Comparison of ENCODE assay signal across 17 cellular contexts in genomic region chr11:92739020-92739419, GRCh38.
DNase-seq lines count a peak whose midpoint lies in the region; ATAC-seq, FAIRE-seq and TF ChIP-seq lines count a peak whose summit lies in the region.
"Had no signal": no experiment of that assay in that cellular context is flagged by ENCODE, and none has a peak within 500 bp of the region (broad histone marks: within the 10 kb centered on the region; RNA-seq: fewer than 3 reads in every experiment).

No MANE protein-coding gene starts in this region.

- FAIRE-seq in HepG2 (lab: Jason Lieb, UNC) (no peak), H54 (lab: Jason Lieb, UNC) (no peak)

- no peak for TF ChIP-seq CTCF in HepG2 (CRISPR knock-in tag; IDR thresholded peaks at IDR 0.05)
- TF ChIP-seq CTCF in right lobe of liver (IDR thresholded peaks at IDR 0.05), result no peak
- no peak for TF ChIP-seq CTCF in brain (conservative IDR thresholded peaks at IDR 0.05)
- TF ChIP-seq CTCF in gastroesophageal sphincter (IDR thresholded peaks at IDR 0.05), result no peak

- H3K4me3 ChIP-seq in HepG2 (replicated peaks in 1 of 3; ENCODE audit: insufficient read depth in 1 of 3, low read depth in 2 of 3, low read length in 3 of 3), result no peak overlapping the region
- no peak overlapping the region for H3K4me3 ChIP-seq in right lobe of liver
- H3K4me3 ChIP-seq in gastroesophageal sphincter, result no peak overlapping the region
- H3K4me3 ChIP-seq in H7 (ENCODE audit: insufficient read depth, low read depth, low read length), result no peak overlapping the region
- H3K4me3 ChIP-seq: lung, uterus had no signal

- H3K79me2 ChIP-seq in HepG2 (ENCODE audit: insufficient read depth, low read length), result no peaks in the 10 kb centered on the region

- no peaks in the 10 kb centered on the region for H3K9me3 Mint-ChIP-seq in brain
- H3K9me3 Mint-ChIP-seq: activated naive CD4-positive, alpha-beta T cell treated with anti-CD3 and anti-CD28 coated beads for 36 hours had no signal

- no peaks in the 10 kb centered on the region for H3K36me3 Mint-ChIP-seq in brain

- H3K4me1 ChIP-seq in HepG2 (ENCODE audit: insufficient read depth, low read length) (no peaks in the 10 kb centered on the region), right lobe of liver (no peaks in the 10 kb centered on the region), gastroesophageal sphincter (peaks cover 0 to 22% (median 0%) of the 10 kb centered on the region in 3 donors)
- H3K4me1 ChIP-seq: Caco-2, uterus had no signal

- intact Hi-C loops in HepG2 (cut with micrococcal nuclease; ENCODE audit: unreplicated experiment), result loop anchor here (5.0 kb wide), 1 partner anchor 148 kb away; no protein-coding TSS in a partner anchor
- intact Hi-C loops in right lobe of liver (cut with DNase I), result no loop called here

- H4K20me1 ChIP-seq in HepG2 (ENCODE audit: insufficient read depth, low read length), result no peaks in the 10 kb centered on the region

- TF ChIP-seq POLR2A in HepG2 (IDR thresholded peaks at IDR 0.05; ENCODE audit: insufficient read depth in 1 of 2, low read depth in 2 of 2, low read length in 2 of 2) (no peak), right lobe of liver (IDR thresholded peaks at IDR 0.05) (no peak), gastroesophageal sphincter (IDR thresholded peaks at IDR 0.05) (no peak), H54 (IDR thresholded peaks at IDR 0.05; ENCODE audit: low read depth, low read length) (no peak)

- H3K36me3 ChIP-seq in HepG2 (replicated peaks in 1 of 2; ENCODE audit: control insufficient read depth in 1 of 2, insufficient read depth in 2 of 2, low read length in 2 of 2) (no peaks in the 10 kb centered on the region), right lobe of liver (no peaks in the 10 kb centered on the region), gastroesophageal sphincter (no peaks in the 10 kb centered on the region), H7 (replicated peaks; ENCODE audit: control insufficient read depth, insufficient read depth, low read length) (no peaks in the 10 kb centered on the region)
- H3K36me3 ChIP-seq: uterus had no signal

- CTCF ChIA-PET in HepG2 (lab: Yijun Ruan, JAX; ENCODE audit: low intra/inter-chr PET ratio, low total read pairs), result no interaction called here

- H3K9me3 ChIP-seq in HepG2 (ENCODE audit: low read length) (no peaks in the 10 kb centered on the region), right lobe of liver (no peaks in the 10 kb centered on the region), gastroesophageal sphincter (no peaks in the 10 kb centered on the region)
- H3K9me3 ChIP-seq: Caco-2, uterus had no signal

- DNase-seq in HepG2 (ENCODE audit: low spot score), result no peak
- no peak for DNase-seq in right lobe of liver
- DNase-seq in activated T-cell treated with anti-CD3 and anti-CD28 coated beads for 4 hours, result no peak
- DNase-seq in H7, result no peak
- no peak for DNase-seq in H54 (ENCODE audit: insufficient read length, low spot score)
- DNase-seq: activated CD4-positive, alpha-beta T cell treated with anti-CD3 and anti-CD28 coated beads for 48 hours; activated naive CD4-positive, alpha-beta T cell treated with anti-CD3 and anti-CD28 coated beads for 36 hours; Caco-2; central memory CD4-positive, alpha-beta T cell; GDM1; stimulated activated naive CD4-positive, alpha-beta T cell treated with Interleukin-2 at 50 U/mL for 16 hours; uterus had no signal

- POLR2A ChIA-PET in HepG2 (lab: Yijun Ruan, JAX), result no interaction called here

- no peak overlapping the region for H3K9ac ChIP-seq in HepG2 (ENCODE audit: insufficient read depth, low read depth, low read length)

- in situ Hi-C loops in HepG2 (cut with HindIII; ENCODE audit: extremely low pct_ligation_motif_present, low pct_unique_long_range_greater_than_20kb), result no loop called here

- H3K27me3 ChIP-seq in HepG2 (ENCODE audit: control insufficient read depth in 1 of 2, insufficient read depth in 2 of 2, low read length in 2 of 2) (no peaks in the 10 kb centered on the region), right lobe of liver (no peaks in the 10 kb centered on the region), gastroesophageal sphincter (no peaks in the 10 kb centered on the region), H7 (ENCODE audit: control insufficient read depth, insufficient read depth, low read length) (no peaks in the 10 kb centered on the region)
- H3K27me3 ChIP-seq: uterus had no signal

- no peaks in the 10 kb centered on the region for H3K27me3 Mint-ChIP-seq in brain

- H3K4me1 Mint-ChIP-seq in brain, result peaks cover 36% of the 10 kb centered on the region

- no peak overlapping the region for H2AFZ ChIP-seq in HepG2 (ENCODE audit: low read length)

- TF ChIP-seq EP300 in HepG2 (IDR thresholded peaks at IDR 0.05; ENCODE audit: low read depth in 2 of 2, low read length in 2 of 2) (no peak), HepG2 (CRISPR knock-in tag; IDR thresholded peaks at IDR 0.05; ENCODE audit: borderline replicate concordance) (no peak), gastroesophageal sphincter (IDR thresholded peaks at IDR 0.05) (no peak)

- ATAC-seq in HepG2 (no peak), right lobe of liver (no peak), gastroesophageal sphincter (peak; percentile 62), HG03571 (IDR thresholded peaks at IDR 0.05; ENCODE audit: unreplicated experiment) (no peak)
- ATAC-seq: HCT116 had no signal

- H3K27ac ChIP-seq in HepG2 (ENCODE audit: extremely low read length, insufficient read depth, low read length) (no peak overlapping the region), right lobe of liver (no peak overlapping the region), gastroesophageal sphincter (no peak overlapping the region)
- H3K27ac ChIP-seq: uterus had no signal

- no peak for TF ChIP-seq RAD21 in HepG2 (CRISPR knock-in tag; IDR thresholded peaks at IDR 0.05)

- BruUV-seq in HepG2 (replicated peaks; lab: Mats Ljungman, UMichigan), result no TSS peak

- peak overlapping the region in 3 of 5 experiments; percentile 52 to 80 (median 63) for H3K27ac Mint-ChIP-seq in brain
- H3K27ac Mint-ChIP-seq: activated naive CD4-positive, alpha-beta T cell treated with anti-CD3 and anti-CD28 coated beads for 36 hours had no signal

- no peak overlapping the region for H3K4me3 Mint-ChIP-seq in brain
- H3K4me3 Mint-ChIP-seq: activated naive CD4-positive, alpha-beta T cell treated with anti-CD3 and anti-CD28 coated beads for 36 hours had no signal

- H3K4me2 ChIP-seq in HepG2 (ENCODE audit: low read depth, low read length), result no peak overlapping the region

TF ChIP-seq in HepG2, 621 proteins besides CTCF, POLR2A, EP300 and RAD21:
- TF ChIP-seq ZNF143 (CRISPR knock-in tag; IDR thresholded peaks at IDR 0.05) (no peak), CEBPB (IDR thresholded peaks at IDR 0.05; ENCODE audit: borderline replicate concordance, low read depth, low read length) (peak; percentile 17; the same call in 1 of the 2 replicates), FOSL1 (CRISPR knock-in tag; IDR thresholded peaks at IDR 0.05; ENCODE audit: borderline replicate concordance) (no peak)
